In genomic region chr1:60705026-60705425, GRCh38 we compare ENCODE assay signal across 27 cellular contexts.
"Had no signal": no experiment of that assay in that cellular context is flagged by ENCODE, and none has a peak within 500 bp of the region (broad histone marks: within the 10 kb centered on the region; RNA-seq: fewer than 3 reads in every experiment).

No MANE protein-coding gene starts in this region.

- H3K4me1 ChIP-seq: stomach, suprapubic skin, testis, thyroid gland, tibial artery, tibial nerve, upper lobe of left lung, upper lobe of right lung, uterus, vagina had no signal

- H3K4me3 Mint-ChIP-seq: stimulated activated effector memory CD8-positive, alpha-beta T cell treated with anti-CD3 and anti-CD28 coated beads, Interleukin-12 subunit alpha, Interleukin-12 subunit beta, amount 100 ng/mL, for 72 hours; stimulated activated naive B cell treated with anti-CD40 and anti-IgM and Interleukin-4, amounts not matched to agents 10 μg/mL and 1 μg/mL and 100 μg/mL, for 72 hours; stimulated activated naive CD8-positive, alpha-beta T cell treated with anti-CD3 and anti-CD28 coated beads, Interleukin-15, amount 100 ng/mL, for 72 hours; stimulated activated naive CD8-positive, alpha-beta T cell treated with anti-CD3 and anti-CD28 coated beads, Interleukin-15, Interleukin-2, amounts not matched to agents 100 ng/mL and 50 ng/mL, for 24 hours; type B pancreatic cell had no signal

- DNase-seq: stimulated activated CD4-positive, alpha-beta T cell treated with anti-CD3 and anti-CD28 coated beads, Interleukin-2, amount 100 ng/mL, for 48 hours; stimulated activated CD4-positive, alpha-beta T cell treated with anti-CD3 and anti-CD28 coated beads, Interleukin-4, amount 100 ng/mL, for 1 hour; stimulated activated CD4-positive, alpha-beta T cell treated with anti-CD3 and anti-CD28 coated beads, Interleukin-4, amount 100 ng/mL, for 24 hours; stimulated activated CD4-positive, alpha-beta T cell treated with anti-CD3 and anti-CD28 coated beads, Interleukin-4, amount 100 ng/mL, for 4 hours; stimulated activated CD8-positive, alpha-beta memory T cell treated with anti-CD3 and anti-CD28 coated beads, Interleukin-4, amount 100 ng/mL, for 48 hours; stimulated activated naive B cell treated with anti-CD40 and anti-IgM and Interleukin-4, amounts not matched to agents 10 μg/mL and 1 μg/mL and 100 μg/mL, for 72 hours; stimulated activated naive CD4-positive, alpha-beta T cell; stimulated activated naive CD4-positive, alpha-beta T cell treated with Interleukin-2 at 50 U/mL for 16 hours; stimulated activated naive CD8-positive, alpha-beta T cell treated with anti-CD3 and anti-CD28 coated beads, Interleukin-15, amount 100 ng/mL, for 72 hours; stimulated activated naive CD8-positive, alpha-beta T cell treated with anti-CD3 and anti-CD28 coated beads, Interleukin-15, Interleukin-2, amounts not matched to agents 100 U/mL and 50 U/mL, for 24 hours; stomach; substantia nigra; testis; thyroid gland; tibial artery; transverse colon; trophoblast cell; upper lobe of left lung; upper lobe of right lung; uterus had no signal

- H3K4me3 ChIP-seq: stomach, suprapubic skin, testis, thoracic aorta, thyroid gland, tibial artery, tibial nerve, transverse colon, upper lobe of left lung, upper lobe of right lung, uterus, vagina had no signal

- H3K27ac ChIP-seq: stomach, suprapubic skin, testis, thoracic aorta, thyroid gland, tibial artery, tibial nerve, transverse colon, upper lobe of left lung, upper lobe of right lung, uterus, vagina had no signal

- H3K27me3 Mint-ChIP-seq: stimulated activated naive B cell treated with anti-CD40 and anti-IgM and Interleukin-4, amounts not matched to agents 10 μg/mL and 1 μg/mL and 100 μg/mL, for 72 hours; stimulated activated naive CD8-positive, alpha-beta T cell treated with anti-CD3 and anti-CD28 coated beads, Interleukin-15, Interleukin-2, amounts not matched to agents 100 ng/mL and 50 ng/mL, for 24 hours; type B pancreatic cell had no signal

- H3K36me3 Mint-ChIP-seq: stimulated activated effector memory CD8-positive, alpha-beta T cell treated with anti-CD3 and anti-CD28 coated beads, Interleukin-12 subunit alpha, Interleukin-12 subunit beta, amount 100 ng/mL, for 72 hours; stimulated activated naive B cell treated with anti-CD40 and anti-IgM and Interleukin-4, amounts not matched to agents 10 μg/mL and 1 μg/mL and 100 μg/mL, for 72 hours; type B pancreatic cell had no signal

- ATAC-seq: stimulated activated effector memory CD8-positive, alpha-beta T cell treated with anti-CD3 and anti-CD28 coated beads, Interleukin-12 subunit alpha, Interleukin-12 subunit beta, amount 100 ng/mL, for 72 hours; stimulated activated naive B cell treated with anti-CD40 and anti-IgM and Interleukin-4, amounts not matched to agents 10 μg/mL and 1 μg/mL and 100 μg/mL, for 72 hours; stimulated activated naive CD8-positive, alpha-beta T cell treated with anti-CD3 and anti-CD28 coated beads, Interleukin-15, amount 100 ng/mL, for 72 hours; stimulated activated naive CD8-positive, alpha-beta T cell treated with anti-CD3 and anti-CD28 coated beads, Interleukin-15, Interleukin-2, amounts not matched to agents 100 U/mL and 50 U/mL, for 24 hours; upper lobe of right lung had no signal

- H3K9me3 ChIP-seq: stomach, suprapubic skin, testis, thoracic aorta, thyroid gland, tibial artery, tibial nerve, transverse colon, upper lobe of left lung, upper lobe of right lung, uterus, vagina had no signal

- H3K27me3 ChIP-seq: stomach, suprapubic skin, testis, thyroid gland, tibial artery, tibial nerve, transverse colon, upper lobe of left lung, upper lobe of right lung, uterus, vagina had no signal

- H3K27ac Mint-ChIP-seq: stimulated activated effector memory CD8-positive, alpha-beta T cell treated with anti-CD3 and anti-CD28 coated beads, Interleukin-12 subunit alpha, Interleukin-12 subunit beta, amount 100 ng/mL, for 72 hours; stimulated activated naive B cell treated with anti-CD40 and anti-IgM and Interleukin-4, amounts not matched to agents 10 μg/mL and 1 μg/mL and 100 μg/mL, for 72 hours; stimulated activated naive CD8-positive, alpha-beta T cell treated with anti-CD3 and anti-CD28 coated beads, Interleukin-15, amount 100 ng/mL, for 72 hours; stimulated activated naive CD8-positive, alpha-beta T cell treated with anti-CD3 and anti-CD28 coated beads, Interleukin-15, Interleukin-2, amounts not matched to agents 100 ng/mL and 50 ng/mL, for 24 hours; type B pancreatic cell had no signal

- H3K4me1 Mint-ChIP-seq: stimulated activated effector memory CD8-positive, alpha-beta T cell treated with anti-CD3 and anti-CD28 coated beads, Interleukin-12 subunit alpha, Interleukin-12 subunit beta, amount 100 ng/mL, for 72 hours; stimulated activated naive B cell treated with anti-CD40 and anti-IgM and Interleukin-4, amounts not matched to agents 10 μg/mL and 1 μg/mL and 100 μg/mL, for 72 hours; stimulated activated naive CD8-positive, alpha-beta T cell treated with anti-CD3 and anti-CD28 coated beads, Interleukin-15, amount 100 ng/mL, for 72 hours had no signal

- H3K36me3 ChIP-seq: stomach, suprapubic skin, thoracic aorta, thyroid gland, tibial artery, tibial nerve, transverse colon, upper lobe of left lung, upper lobe of right lung, uterus, vagina had no signal
